Comparison of ENCODE assay signal across 19 cellular contexts in genomic region chr14:88241810-88242209, GRCh38.
"Had no signal": no experiment of that assay in that cellular context is flagged by ENCODE, and none has a peak within 500 bp of the region (broad histone marks: within the 10 kb centered on the region; RNA-seq: fewer than 3 reads in every experiment).

No MANE protein-coding gene starts in this region.

- H3K4me3 ChIP-seq: SJSA1 had no signal

- H3K9me3 Mint-ChIP-seq: T-cell had no signal

- DNase-seq: IMR-90, Karpas-422, KG1, MM.1S, NCI-H1092 treated with DMSO at 0.1 percent for 48 hours, NCI-H1436, NCI-H2029, NCI-H2081 treated with DMSO at 0.1 percent for 48 hours, NCI-H2171, NCI-H226, NCI-H446, NCI-H510A, Right ventricle myocardium superior, RPMI8226, SIG-M5, SK-N-SH, SW 1271, T-cell had no signal

- H3K4me1 Mint-ChIP-seq: T-cell had no signal

- H3K27ac Mint-ChIP-seq: T-cell had no signal

- H3K4me3 Mint-ChIP-seq: T-cell had no signal

- H3K36me3 Mint-ChIP-seq: T-cell had no signal
